ENCODE assay signal across 8 cellular contexts in the genomic region with DNA sequence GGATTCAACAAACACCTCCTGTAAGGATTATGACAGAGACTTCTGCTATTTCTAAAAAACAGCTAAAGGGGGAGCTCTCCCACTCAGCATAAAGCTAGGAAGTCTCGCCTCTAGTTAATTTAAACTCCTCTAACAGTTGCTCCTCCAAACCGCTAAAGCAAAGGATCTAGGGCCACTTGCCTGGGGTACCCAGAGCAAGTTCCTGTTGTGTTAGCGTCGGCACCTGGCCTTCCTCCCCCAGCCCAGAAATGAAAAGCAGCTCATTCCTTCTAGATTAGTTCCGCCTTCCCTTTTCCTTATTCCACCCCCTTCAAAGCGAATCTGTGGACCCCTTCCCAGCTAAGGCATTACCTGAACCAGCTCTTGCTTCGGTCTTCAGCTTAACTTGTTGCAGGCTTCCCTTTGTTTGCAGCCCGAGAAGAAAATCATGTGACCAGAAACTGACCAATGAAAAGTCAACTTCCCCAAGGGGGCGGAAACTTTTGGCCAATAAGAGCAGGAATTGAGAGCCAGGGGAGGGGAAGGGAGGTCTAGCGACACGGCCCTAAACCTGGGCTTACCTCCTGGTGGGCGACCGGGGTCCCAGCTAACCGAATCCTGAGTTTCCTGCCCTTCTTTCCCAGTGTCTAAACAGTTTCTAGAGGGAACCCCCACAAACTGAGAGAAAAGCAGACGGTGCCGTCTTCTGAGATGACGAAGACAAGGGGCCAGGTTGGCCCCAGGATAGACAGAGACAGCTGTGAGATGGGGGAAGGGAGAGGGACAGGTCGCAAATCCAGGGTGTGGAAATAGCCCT. TPM values are rescaled to one million over a fixed set of nuclear protein-coding genes. Genes with fewer than 3 reads are reported as not detected.
A peak's percentile ranks its signal among the peaks of the same experiment; 100 is the strongest.
DNase-seq lines count a peak whose midpoint lies in the region; ATAC-seq and TF ChIP-seq lines count a peak whose summit lies in the region.

A gene with protein sequence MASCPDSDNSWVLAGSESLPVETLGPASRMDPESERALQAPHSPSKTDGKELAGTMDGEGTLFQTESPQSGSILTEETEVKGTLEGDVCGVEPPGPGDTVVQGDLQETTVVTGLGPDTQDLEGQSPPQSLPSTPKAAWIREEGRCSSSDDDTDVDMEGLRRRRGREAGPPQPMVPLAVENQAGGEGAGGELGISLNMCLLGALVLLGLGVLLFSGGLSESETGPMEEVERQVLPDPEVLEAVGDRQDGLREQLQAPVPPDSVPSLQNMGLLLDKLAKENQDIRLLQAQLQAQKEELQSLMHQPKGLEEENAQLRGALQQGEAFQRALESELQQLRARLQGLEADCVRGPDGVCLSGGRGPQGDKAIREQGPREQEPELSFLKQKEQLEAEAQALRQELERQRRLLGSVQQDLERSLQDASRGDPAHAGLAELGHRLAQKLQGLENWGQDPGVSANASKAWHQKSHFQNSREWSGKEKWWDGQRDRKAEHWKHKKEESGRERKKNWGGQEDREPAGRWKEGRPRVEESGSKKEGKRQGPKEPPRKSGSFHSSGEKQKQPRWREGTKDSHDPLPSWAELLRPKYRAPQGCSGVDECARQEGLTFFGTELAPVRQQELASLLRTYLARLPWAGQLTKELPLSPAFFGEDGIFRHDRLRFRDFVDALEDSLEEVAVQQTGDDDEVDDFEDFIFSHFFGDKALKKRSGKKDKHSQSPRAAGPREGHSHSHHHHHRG (minus strand): TSS at position 382 of the 796 bp plus-strand sequence. CDS start 2,378 bp downstream, outside the sequence.

- peaks cover 89% of the 10 kb centered on the region for H3K4me1 Mint-ChIP-seq in activated T-cell treated with anti-CD3 and anti-CD28 coated beads, Interleukin-2, amount 50 U/mL, for 72 hours (ENCODE audit: low read depth)

- peak within 1 kb of the TSS; percentile 60 for H3K4me3 ChIP-seq in mucosa of stomach (ENCODE audit: low read length)

- H3K4me1 ChIP-seq in mucosa of stomach (ENCODE audit: control insufficient read depth, insufficient read depth, low read length) = peaks cover 43% of the 10 kb centered on the region

- H3K27ac Mint-ChIP-seq in activated T-cell treated with anti-CD3 and anti-CD28 coated beads, Interleukin-2, amount 50 U/mL, for 72 hours = peak within 1 kb of the TSS; percentile 82

- ATAC-seq in GM21737 (IDR thresholded peaks at IDR 0.05; ENCODE audit: unreplicated experiment) (peak; percentile 39), esophagus mucosa (peak; percentile 53)
- ATAC-seq in activated T-cell treated with anti-CD3 and anti-CD28 coated beads, Interleukin-2, amount 50 U/mL, for 72 hours (replicated peaks in 1 of 2) = peak; percentile 65 to 67

- TF ChIP-seq CTCF in LNCAP (IDR thresholded peaks at IDR 0.05) = peak; percentile 32; the same call in 1 of the 2 replicates

- peak within 1 kb of the TSS; percentile 60 for H3K9ac ChIP-seq in mucosa of stomach (ENCODE audit: low read length)

- H3K36me3 ChIP-seq in mucosa of stomach (ENCODE audit: control insufficient read depth, insufficient read depth, low read length) = no peaks in the 10 kb centered on the region

- H3K9me3 ChIP-seq in mucosa of stomach (ENCODE audit: control insufficient read depth, low read length) = no peaks in the 10 kb centered on the region

- no peaks in the 10 kb centered on the region for H3K9me3 Mint-ChIP-seq in activated T-cell treated with anti-CD3 and anti-CD28 coated beads, Interleukin-2, amount 50 U/mL, for 72 hours

- H3K36me3 Mint-ChIP-seq in activated T-cell treated with anti-CD3 and anti-CD28 coated beads, Interleukin-2, amount 50 U/mL, for 72 hours (ENCODE audit: insufficient read depth in 2 of 2) = peaks cover 0 to 4% of the 10 kb centered on the region in 2 donors

- no peaks in the 10 kb centered on the region for H3K27me3 ChIP-seq in mucosa of stomach (ENCODE audit: control insufficient read depth, insufficient read depth, low read length)

- H3K4me3 Mint-ChIP-seq in activated T-cell treated with anti-CD3 and anti-CD28 coated beads, Interleukin-2, amount 50 U/mL, for 72 hours = peak within 1 kb of the TSS; percentile 93 to 99

- no peaks in the 10 kb centered on the region for H3K27me3 Mint-ChIP-seq in activated T-cell treated with anti-CD3 and anti-CD28 coated beads, Interleukin-2, amount 50 U/mL, for 72 hours (ENCODE audit: low read depth)

- DNase-seq in DMS 273 treated with DMSO at 0.1 percent for 48 hours (lab: John Stamatoyannopoulos, UW) (peak; percentile 86), RKO (ENCODE audit: low spot score) (peak; percentile 87)
- peak; percentile 84 to 86 for DNase-seq in activated T-cell treated with anti-CD3 and anti-CD28 coated beads, Interleukin-2, amount 50 U/mL, for 72 hours
- DNase-seq in stimulated activated CD8-positive, alpha-beta memory T cell treated with anti-CD3 and anti-CD28 coated beads, Interleukin-7, amount 100 ng/mL, for 4 hours (ENCODE audit: low read depth in 2 of 2) = peak; percentile 58 to 73

RNA-seq across cellular contexts. Expression of the gene that starts here (rescaled TPM):
- total RNA-seq in activated T-cell treated with anti-CD3 and anti-CD28 coated beads, Interleukin-2, amount 50 U/mL, for 72 hours = 10 to 100 TPM; 28.0 to 48.0 TPM
- total RNA-seq in esophagus mucosa = 9.2 TPM

Comparison
In these comparisons a context has a peak if more than half of its experiments do, and no peak if none do; other contexts are left out.
1. Peak in every context shown above with its lines: DNase-seq, ATAC-seq and H3K4me3 ChIP-seq.